Comparison of ENCODE assay signal across 20 cellular contexts in the genomic region with DNA sequence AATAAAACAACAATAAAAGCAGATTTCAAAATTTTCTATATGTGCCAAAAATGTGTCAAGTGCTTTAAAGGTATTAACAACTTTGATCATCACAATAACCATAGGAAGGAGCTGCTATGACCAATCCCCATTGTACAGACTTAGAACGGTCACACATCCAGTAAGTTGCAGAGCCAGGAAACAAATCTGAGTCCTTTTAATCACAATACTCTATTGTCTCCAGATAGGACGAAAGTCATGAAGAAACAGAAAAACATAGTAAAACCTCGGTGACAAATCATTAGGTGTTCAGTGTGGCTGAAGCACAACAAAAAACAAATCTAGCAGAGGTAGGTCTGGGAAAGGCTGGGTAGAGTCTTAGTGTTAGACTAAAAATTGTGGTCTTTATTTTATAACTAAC.
DNase-seq lines count a peak whose midpoint lies in the region; ATAC-seq, FAIRE-seq and TF ChIP-seq lines count a peak whose summit lies in the region.
"Had no signal": no experiment of that assay in that cellular context is flagged by ENCODE, and none has a peak within 500 bp of the region (broad histone marks: within the 10 kb centered on the region; RNA-seq: fewer than 3 reads in every experiment).

No MANE protein-coding gene starts in this region.

- H3K27me3 Mint-ChIP-seq in Calu3 (ENCODE audit: unreplicated experiment) = no peaks in the 10 kb centered on the region

- H2AFZ ChIP-seq in KMS-11 (ENCODE audit: low read depth) (no peak overlapping the region), GM12878 (ENCODE audit: control insufficient read depth, low read depth, low read length) (no peak overlapping the region; the same call in 1 of the 2 replicates), hepatocyte (no peak overlapping the region)

- H3K4me3 ChIP-seq in KMS-11 (IDR thresholded peaks at IDR 0.05; ENCODE audit: insufficient read depth, low read depth, low read length) (no peak overlapping the region), GM12878 (no peak overlapping the region), mesendoderm (ENCODE audit: low read length) (no peak overlapping the region), mucosa of descending colon (no peak overlapping the region), hepatocyte (no peak overlapping the region)
- H3K4me3 ChIP-seq: SK-N-MC had no signal

- no peak overlapping the region for H3K4ac ChIP-seq in mesendoderm (ENCODE audit: low read depth, low read length)

- H3K23ac ChIP-seq in mesendoderm (ENCODE audit: low read length) = no peak overlapping the region

- H2AK5ac ChIP-seq in mesendoderm (ENCODE audit: low read length) = no peak overlapping the region

- H3K4me1 Mint-ChIP-seq in Calu3 (ENCODE audit: low read depth, unreplicated experiment) = peaks cover 45% of the 10 kb centered on the region

- FAIRE-seq in GM12878 (lab: Jason Lieb, UNC) (no peak), RCC 7860 (lab: Jason Lieb, UNC) (no peak)
- FAIRE-seq: HepG2 had no signal

- no peak for TF ChIP-seq RAD21 in GM12878 (IDR thresholded peaks at IDR 0.05; ENCODE audit: insufficient read depth, low read depth, low read length)

- POLR2A ChIA-PET in GM12878 (lab: Charles Lee) = no interaction called here

- TF ChIP-seq CTCF in Calu3 (IDR thresholded peaks at IDR 0.05; ENCODE audit: unreplicated experiment) (no peak), KMS-11 (conservative IDR thresholded peaks at IDR 0.05; ENCODE audit: low read depth, low read length) (no peak), GM12878 (IDR thresholded peaks at IDR 0.05 in 2 of 3, conservative IDR thresholded peaks at IDR 0.05 in 1 of 3; ENCODE audit: control insufficient read depth in 2 of 3, extremely low read depth in 1 of 3, insufficient read depth in 1 of 3, low read depth in 3 of 3, low read length in 3 of 3) (no peak), mucosa of descending colon (IDR thresholded peaks at IDR 0.05) (no peak), hepatocyte (IDR thresholded peaks at IDR 0.05; ENCODE audit: poor library complexity) (no peak)

- H3K79me2 ChIP-seq in KMS-11 (ENCODE audit: insufficient read depth, low read depth) (no peaks in the 10 kb centered on the region), GM12878 (ENCODE audit: control insufficient read depth, insufficient read depth, low read length) (no peaks in the 10 kb centered on the region), mesendoderm (ENCODE audit: control insufficient read depth, insufficient read depth, low read length) (no peaks in the 10 kb centered on the region), hepatocyte (no peaks in the 10 kb centered on the region)

- H2BK5ac ChIP-seq in mesendoderm (ENCODE audit: low read length) = peak overlapping the region; percentile 51

- TF ChIP-seq POLR2A in GM12878 (IDR thresholded peaks at IDR 0.05; ENCODE audit: low read depth, low read length) = no peak

- no peak overlapping the region for H4K8ac ChIP-seq in mesendoderm (ENCODE audit: low read depth, low read length)

- H3K56ac ChIP-seq in mesendoderm (ENCODE audit: low read length) = peak overlapping the region; percentile 31

- DNase-seq in Calu3 = peak; percentile 15
- no peak for DNase-seq in GM12878 (ENCODE audit: low read depth, low spot score)
- no peak for DNase-seq in mesendoderm
- DNase-seq in RCC 7860 (ENCODE audit: low spot score) = no peak
- no peak for DNase-seq in mucosa of descending colon
- no peak for DNase-seq in hepatocyte (ENCODE audit: low spot score)
- DNase-seq: DMS153, DND-41, Kasumi-1, NCI-H2029, NCI-H446 treated with DMSO at 0.1 percent for 48 hours, NCI-H526, NCI-H82, SHP77 treated with DMSO at 0.1 percent for 48 hours had no signal

- SMC1A ChIA-PET in GM12878 (lab: Charles Lee; ENCODE audit: uncharacterized antibody, unreplicated experiment) = interaction anchor here (1.6 kb wide), 1 partner anchor 10 kb away, joined by 3 read pairs; no protein-coding TSS in a partner anchor

- no peaks in the 10 kb centered on the region for H3K36me3 Mint-ChIP-seq in Calu3 (ENCODE audit: insufficient read depth, unreplicated experiment)

- peak overlapping the region; percentile 19; the same call in 1 of the 2 replicates for H3K4me2 ChIP-seq in KMS-11
- no peak overlapping the region for H3K4me2 ChIP-seq in GM12878 (ENCODE audit: control insufficient read depth, insufficient read depth)
- H3K4me2 ChIP-seq in mesendoderm (ENCODE audit: low read length) = no peak overlapping the region
- no peak overlapping the region for H3K4me2 ChIP-seq in hepatocyte

- RAD21 ChIA-PET in GM12878 (lab: Charles Lee; ENCODE audit: unreplicated experiment) = no interaction called here

- no peak overlapping the region for H4K5ac ChIP-seq in mesendoderm (ENCODE audit: low read length)

- H3K9me2 ChIP-seq in hepatocyte (replicated peaks; ENCODE audit: insufficient read depth) = no peaks in the 10 kb centered on the region

- in situ Hi-C loops in GM12878 (cut with MboI) = no loop called here

- BruUV-seq in Calu3 (replicated peaks; lab: Mats Ljungman, UMichigan) (no TSS peak), GM12878 (replicated peaks; lab: Mats Ljungman, UMichigan) (no TSS peak)

- H3K27me3 ChIP-seq in KMS-11 (ENCODE audit: insufficient read depth, low read depth) (no peaks in the 10 kb centered on the region), GM12878 (replicated peaks in 1 of 2; ENCODE audit: control insufficient read depth in 2 of 2, insufficient read depth in 2 of 2, low read length in 1 of 2) (no peaks in the 10 kb centered on the region), mesendoderm (ENCODE audit: insufficient read depth, low read length, poor library complexity) (no peaks in the 10 kb centered on the region), hepatocyte (no peaks in the 10 kb centered on the region)

- no peaks in the 10 kb centered on the region for H3K79me1 ChIP-seq in mesendoderm (ENCODE audit: low read length)

- CTCF ChIA-PET in Calu3 (lab: Charles Lee) (no interaction called here), GM12878 (lab: Yijun Ruan, JAX) (no interaction called here)

- H3K9me3 ChIP-seq in GM12878 (replicated peaks; ENCODE audit: control insufficient read depth, insufficient read depth, low read length) (no peaks in the 10 kb centered on the region), mucosa of descending colon (no peaks in the 10 kb centered on the region), hepatocyte (ENCODE audit: low read depth) (no peaks in the 10 kb centered on the region)

- H3K9ac ChIP-seq in KMS-11 (no peak overlapping the region), GM12878 (ENCODE audit: control insufficient read depth, insufficient read depth, low read length) (no peak overlapping the region), mesendoderm (ENCODE audit: low read length) (no peak overlapping the region)

- ATAC-seq in GM12878 = no peak
- no peak for ATAC-seq in mucosa of descending colon
- ATAC-seq in GM21619 (IDR thresholded peaks at IDR 0.05; ENCODE audit: unreplicated experiment) = no peak
- ATAC-seq: HCT116, HepG2 had no signal

- H3K9me3 Mint-ChIP-seq in Calu3 (ENCODE audit: low read depth, unreplicated experiment) = peaks cover 2% of the 10 kb centered on the region

- intact Hi-C loops in Calu3 (cut with micrococcal nuclease; ENCODE audit: unreplicated experiment) = no loop called here
- intact Hi-C loops in GM12878 (cut with micrococcal nuclease; ENCODE audit: unreplicated experiment) = no loop called here
- intact Hi-C loops in mucosa of descending colon (cut with DNase I, micrococcal nuclease) = no loop called here

- H2BK120ac ChIP-seq in mesendoderm (ENCODE audit: low read depth, low read length) = peak overlapping the region; percentile 67

- no peak overlapping the region for H2BK15ac ChIP-seq in mesendoderm (replicated peaks; ENCODE audit: low read depth)

- H3K18ac ChIP-seq in mesendoderm (ENCODE audit: low read length) = no peak overlapping the region

- H3K27ac ChIP-seq in KMS-11 (0 out of 2 replicates have a peak overlapping the region, but pooled peaks have one; percentile 4), GM12878 (ENCODE audit: control insufficient read depth, insufficient read depth) (peak overlapping the region; percentile 21; the same call in 1 of the 2 replicates), mesendoderm (ENCODE audit: low read depth, low read length) (peak overlapping the region; percentile 36), hepatocyte (no peak overlapping the region)
- H3K27ac ChIP-seq: RWPE1, SK-N-MC had no signal

- peak overlapping the region; percentile 12 for H3K4me3 Mint-ChIP-seq in Calu3 (ENCODE audit: low read depth, unreplicated experiment)

- H3K27ac Mint-ChIP-seq in Calu3 (ENCODE audit: unreplicated experiment) = peak overlapping the region; percentile 94

- H4K20me1 ChIP-seq in KMS-11 (ENCODE audit: insufficient read depth) (no peaks in the 10 kb centered on the region), GM12878 (ENCODE audit: control insufficient read depth, insufficient read depth) (no peaks in the 10 kb centered on the region), hepatocyte (ENCODE audit: insufficient read depth, poor library complexity, severe bottlenecking) (no peaks in the 10 kb centered on the region)

- WGBS in GM12878 (ENCODE audit: insufficient coverage, insufficient replicate concordance, low lambda C conversion rate, missing lambda C conversion rate) = 31% methylated on average over 3 of the region's 3 CpGs
- WGBS in mesendoderm (ENCODE audit: extremely low coverage, insufficient coverage, low lambda C conversion rate) = no CpG with 5 or more reads among the region's 3 CpGs
- 75% methylated on average over 3 of the region's 3 CpGs for WGBS in hepatocyte (ENCODE audit: low lambda C conversion rate, missing lambda C conversion rate)

- H3K4me1 ChIP-seq in KMS-11 (ENCODE audit: low read depth, poor library complexity, severe bottlenecking) (peaks cover 19% of the 10 kb centered on the region), GM12878 (ENCODE audit: control insufficient read depth, insufficient read depth, low read length) (no peaks in the 10 kb centered on the region; the same call in none of the 2 replicates), mesendoderm (ENCODE audit: control insufficient read depth, low read depth, low read length) (peaks cover 28% of the 10 kb centered on the region), mucosa of descending colon (ENCODE audit: low read depth) (no peaks in the 10 kb centered on the region), hepatocyte (ENCODE audit: insufficient read depth) (no peaks in the 10 kb centered on the region)

- no peak for TF ChIP-seq EP300 in GM12878 (IDR thresholded peaks at IDR 0.05; ENCODE audit: borderline replicate concordance in 1 of 2, control insufficient read depth in 1 of 2, low read depth in 2 of 2, low read length in 2 of 2)

- H3K36me3 ChIP-seq in KMS-11 (ENCODE audit: insufficient read depth) (no peaks in the 10 kb centered on the region), GM12878 (ENCODE audit: control insufficient read depth in 2 of 2, insufficient read depth in 2 of 2, low read length in 1 of 2) (no peaks in the 10 kb centered on the region), mesendoderm (ENCODE audit: control insufficient read depth, insufficient read depth, low read length) (no peaks in the 10 kb centered on the region), mucosa of descending colon (ENCODE audit: low read depth) (no peaks in the 10 kb centered on the region), hepatocyte (replicated peaks; ENCODE audit: insufficient read depth, low read depth) (no peaks in the 10 kb centered on the region)

TF ChIP-seq in GM12878, 131 proteins besides CTCF, POLR2A, EP300 and RAD21 (continues in another document):
- TF ChIP-seq CREM (IDR thresholded peaks at IDR 0.05; ENCODE audit: low read depth) = no peak
- no peak for TF ChIP-seq SMAD1 (IDR thresholded peaks at IDR 0.05; ENCODE audit: low read depth, partially characterized antibody)
